14 cellular contexts compared by ENCODE assay signal in genomic region chr3:196178993-196179379, GRCh38. TPM values are rescaled to one million over a fixed set of nuclear protein-coding genes. Genes with fewer than 3 reads are reported as not detected.
DNase-seq lines count a peak whose midpoint lies in the region; ATAC-seq, FAIRE-seq and TF ChIP-seq lines count a peak whose summit lies in the region.
"Had no signal": no experiment of that assay in that cellular context is flagged by ENCODE, and none has a peak within 500 bp of the region (broad histone marks: within the 10 kb centered on the region; RNA-seq: fewer than 3 reads in every experiment).

No MANE protein-coding gene starts in this region.

- no peaks in the 10 kb centered on the region for H3K9me3 Mint-ChIP-seq in activated naive CD8-positive, alpha-beta T cell (ENCODE audit: low read depth)

- H3K36me3 Mint-ChIP-seq in activated naive CD8-positive, alpha-beta T cell, result no peaks in the 10 kb centered on the region

- H3K27ac ChIP-seq in HepG2 (ENCODE audit: extremely low read length, insufficient read depth, low read length) (no peak overlapping the region), right lobe of liver (no peak overlapping the region), muscle layer of duodenum (ENCODE audit: low read length) (peak overlapping the region; percentile 74), upper lobe of right lung (peak overlapping the region; percentile 55)
- H3K27ac ChIP-seq: GM23248 had no signal

- no peak for ATAC-seq in HepG2
- ATAC-seq in right lobe of liver, result no peak
- no peak for ATAC-seq in upper lobe of right lung
- no peak for ATAC-seq in GM21529 (IDR thresholded peaks at IDR 0.05; ENCODE audit: unreplicated experiment)
- no peak for ATAC-seq in HG02610 (IDR thresholded peaks at IDR 0.05; ENCODE audit: unreplicated experiment)
- ATAC-seq in HG03139 (IDR thresholded peaks at IDR 0.05; ENCODE audit: unreplicated experiment), result no peak

- peaks cover 42% of the 10 kb centered on the region for H3K4me1 Mint-ChIP-seq in activated naive CD8-positive, alpha-beta T cell (ENCODE audit: low read depth)

- H3K9me3 ChIP-seq in HepG2 (ENCODE audit: low read length) (no peaks in the 10 kb centered on the region), right lobe of liver (no peaks in the 10 kb centered on the region), muscle layer of duodenum (ENCODE audit: control insufficient read depth in 1 of 2, low read length in 2 of 2) (no peaks in the 10 kb centered on the region), upper lobe of right lung (no peaks in the 10 kb centered on the region)

- TF ChIP-seq RAD21 in HepG2 (CRISPR knock-in tag; IDR thresholded peaks at IDR 0.05), result no peak

- TF ChIP-seq EP300 in HepG2 (IDR thresholded peaks at IDR 0.05; ENCODE audit: low read depth in 2 of 2, low read length in 2 of 2) (no peak), HepG2 (CRISPR knock-in tag; IDR thresholded peaks at IDR 0.05; ENCODE audit: borderline replicate concordance) (no peak)

- H3K4me2 ChIP-seq in HepG2 (ENCODE audit: low read depth, low read length), result peak overlapping the region; percentile 36; the same call in 1 of the 2 replicates

- no peaks in the 10 kb centered on the region for H3K27me3 Mint-ChIP-seq in activated naive CD8-positive, alpha-beta T cell

- peak overlapping the region; percentile 96 for H3K27ac Mint-ChIP-seq in activated naive CD8-positive, alpha-beta T cell

- H3K9ac ChIP-seq in HepG2 (ENCODE audit: insufficient read depth, low read depth, low read length), result no peak overlapping the region
- H3K9ac ChIP-seq: GM23248 had no signal

- in situ Hi-C loops in HepG2 (cut with HindIII; ENCODE audit: extremely low pct_ligation_motif_present, low pct_unique_long_range_greater_than_20kb), result no loop called here

- peak overlapping the region; percentile 73 for H3K4me3 Mint-ChIP-seq in activated naive CD8-positive, alpha-beta T cell

- H3K4me1 ChIP-seq in HepG2 (ENCODE audit: insufficient read depth, low read length) (peaks cover 26% of the 10 kb centered on the region), right lobe of liver (peaks cover 0 to 14% (median 0%) of the 10 kb centered on the region in 4 donors), muscle layer of duodenum (ENCODE audit: control insufficient read depth in 1 of 2, insufficient read depth in 2 of 2, low read length in 2 of 2) (peaks cover 0 to 5% of the 10 kb centered on the region in 2 donors), upper lobe of right lung (no peaks in the 10 kb centered on the region)

- CTCF ChIA-PET in HepG2 (lab: Yijun Ruan, JAX; ENCODE audit: low intra/inter-chr PET ratio, low total read pairs), result no interaction called here

- POLR2A ChIA-PET in HepG2 (lab: Yijun Ruan, JAX), result no interaction called here

- FAIRE-seq in HepG2 (lab: Jason Lieb, UNC), result no peak
- FAIRE-seq: endothelial cell of umbilical vein had no signal

- WGBS in HepG2 (ENCODE audit: low lambda C conversion rate), result 39% methylated on average over 6 of the region's 6 CpGs
- 71% methylated on average over 6 of the region's 6 CpGs for WGBS in right lobe of liver (ENCODE audit: insufficient coverage, low coverage, low lambda C conversion rate, missing lambda C conversion rate)

- no TSS peak for BruUV-seq in HepG2 (replicated peaks; lab: Mats Ljungman, UMichigan)

- H3K79me2 ChIP-seq in HepG2 (ENCODE audit: insufficient read depth, low read length), result no peaks in the 10 kb centered on the region

- TF ChIP-seq CTCF in HepG2 (CRISPR knock-in tag; IDR thresholded peaks at IDR 0.05) (no peak), right lobe of liver (IDR thresholded peaks at IDR 0.05) (no peak), upper lobe of right lung (IDR thresholded peaks at IDR 0.05) (no peak)

- H3K4me3 ChIP-seq in HepG2 (replicated peaks in 1 of 3; ENCODE audit: insufficient read depth in 1 of 3, low read depth in 2 of 3, low read length in 3 of 3) (no peak overlapping the region), right lobe of liver (no peak overlapping the region), muscle layer of duodenum (ENCODE audit: low read depth in 1 of 2, low read length in 2 of 2) (no peak overlapping the region), upper lobe of right lung (no peak overlapping the region)
- H3K4me3 ChIP-seq: GM23248 had no signal

- DNase-seq in HepG2 (ENCODE audit: low spot score) (no peak), right lobe of liver (no peak), upper lobe of right lung (no peak)

- H4K20me1 ChIP-seq in HepG2 (ENCODE audit: insufficient read depth, low read length), result no peaks in the 10 kb centered on the region

- H3K36me3 ChIP-seq in HepG2 (replicated peaks in 1 of 2; ENCODE audit: control insufficient read depth in 1 of 2, insufficient read depth in 2 of 2, low read length in 2 of 2), result no peaks in the 10 kb centered on the region
- no peaks in the 10 kb centered on the region for H3K36me3 ChIP-seq in right lobe of liver
- no peaks in the 10 kb centered on the region for H3K36me3 ChIP-seq in muscle layer of duodenum (ENCODE audit: control insufficient read depth in 1 of 2, insufficient read depth in 2 of 2, low read length in 2 of 2)
- H3K36me3 ChIP-seq in upper lobe of right lung, result no peaks in the 10 kb centered on the region

- intact Hi-C loops in HepG2 (cut with micrococcal nuclease; ENCODE audit: unreplicated experiment) (loop anchor here (10.0 kb wide), 1 partner anchor 54 kb away; no protein-coding TSS in a partner anchor), right lobe of liver (cut with DNase I) (no loop called here), upper lobe of right lung (cut with DNase I) (no loop called here)

- no peak overlapping the region for H2AFZ ChIP-seq in HepG2 (ENCODE audit: low read length)
- H2AFZ ChIP-seq: GM23248 had no signal

- peaks cover 1 to 16% of the 10 kb centered on the region in 2 experiments; a peak in 2 of 5 replicates for H3K27me3 ChIP-seq in HepG2 (ENCODE audit: control insufficient read depth in 1 of 2, insufficient read depth in 2 of 2, low read length in 2 of 2)
- H3K27me3 ChIP-seq in right lobe of liver, result no peaks in the 10 kb centered on the region
- no peaks in the 10 kb centered on the region for H3K27me3 ChIP-seq in muscle layer of duodenum (ENCODE audit: low read depth, low read length)
- no peaks in the 10 kb centered on the region for H3K27me3 ChIP-seq in upper lobe of right lung

- TF ChIP-seq POLR2A in HepG2 (IDR thresholded peaks at IDR 0.05; ENCODE audit: insufficient read depth in 1 of 2, low read depth in 2 of 2, low read length in 2 of 2) (no peak), right lobe of liver (IDR thresholded peaks at IDR 0.05) (no peak)

RNA-seq across cellular contexts. Expression of gene ZDHHC19, which starts 32.2 kb away (rescaled TPM):
- total RNA-seq in HepG2 (2016; rRNA removed; fragmentation: Illumina TruSeq; extraction: Trizol) (0.22 TPM in 1 of 2 replicates, not detected in the other), right lobe of liver (1 to 10 TPM in 3 of 6 experiments, under 1 TPM in 3; 0.18 to 5.8 (median 0.80) TPM), upper lobe of right lung (not detected)
- not detected in 2 replicates for total RNA-seq in HepG2 (2016; cell fraction: cytosol; rRNA removed; fragmentation: Illumina TruSeq; extraction: Trizol; ENCODE audit: low read depth)
- total RNA-seq in HepG2 (2016; cell fraction: insoluble cytoplasmic fraction; rRNA removed; fragmentation: Illumina TruSeq; extraction: Trizol), result not detected in 2 replicates
- not detected in 2 replicates for total RNA-seq in HepG2 (2016; cell fraction: membrane; rRNA removed; fragmentation: Illumina TruSeq; extraction: Trizol)
- not detected in 2 replicates for total RNA-seq in HepG2 (2016; cell fraction: nucleus; rRNA removed; fragmentation: Illumina TruSeq; extraction: Trizol)
- 0.53 and 0.97 TPM in 2 replicates for polyA plus RNA-seq in HepG2 (2011; rRNA removed)
- 0.47 TPM in 2 replicates for polyA plus RNA-seq in HepG2 (2011; cell fraction: cytosol; rRNA removed)
- 1.5 and 1.9 TPM in 2 replicates for polyA plus RNA-seq in HepG2 (2011; cell fraction: nucleus; rRNA removed)
- polyA plus RNA-seq in HepG2 (2012), result 1.2 and 3.4 TPM in 2 replicates
- 0.43 TPM in 1 of 2 replicates, not detected in the other for polyA plus RNA-seq in HepG2 (2016; cell fraction: cytosol; fragmentation: Illumina TruSeq; extraction: Trizol; ENCODE audit: low read depth)
- polyA plus RNA-seq in HepG2 (2016; cell fraction: insoluble cytoplasmic fraction; fragmentation: Illumina TruSeq; extraction: Trizol; ENCODE audit: low read depth), result 0.53 TPM in 1 of 2 replicates, not detected in the other
- not detected in 2 replicates for polyA plus RNA-seq in HepG2 (2016; cell fraction: membrane; fragmentation: Illumina TruSeq; extraction: Trizol; ENCODE audit: low read depth)
- polyA plus RNA-seq in HepG2 (2016; cell fraction: nucleus; fragmentation: Illumina TruSeq; extraction: Trizol; ENCODE audit: insufficient read depth, low read depth), result not detected in 2 replicates
- 0.30 TPM in 1 of 2 replicates, not detected in the other for polyA minus RNA-seq in HepG2 (2011; rRNA and poly(A)+ RNA removed; ENCODE audit: low replicate concordance)
- polyA minus RNA-seq in HepG2 (2011; cell fraction: cytosol; rRNA and poly(A)+ RNA removed), result not detected in 2 replicates
- polyA minus RNA-seq in HepG2 (2011; cell fraction: nucleus; rRNA and poly(A)+ RNA removed), result 0.26 and 1.1 TPM in 2 replicates
- total RNA-seq: endothelial cell of umbilical vein, GM23248, M059J, myocyte, NCI-H460, subcutaneous adipose tissue had no signal
- polyA plus RNA-seq: endothelial cell of umbilical vein, GM23248 had no signal

RNA-seq across cellular contexts. Expression of gene SLC51A, which starts 37.3 kb away (rescaled TPM):
- total RNA-seq in HepG2 (2016; rRNA removed; fragmentation: Illumina TruSeq; extraction: Trizol) (3.8 and 4.3 TPM in 2 replicates), right lobe of liver (100 to 1,000 TPM in 2 of 6 experiments, 10 to 100 TPM in 4; 23.1 to 129 (median 64.0) TPM), upper lobe of right lung (not detected)
- 1.8 and 2.1 TPM in 2 replicates for total RNA-seq in HepG2 (2016; cell fraction: cytosol; rRNA removed; fragmentation: Illumina TruSeq; extraction: Trizol; ENCODE audit: low read depth)
- 2.3 and 4.7 TPM in 2 replicates for total RNA-seq in HepG2 (2016; cell fraction: insoluble cytoplasmic fraction; rRNA removed; fragmentation: Illumina TruSeq; extraction: Trizol)
- total RNA-seq in HepG2 (2016; cell fraction: membrane; rRNA removed; fragmentation: Illumina TruSeq; extraction: Trizol), result 1.2 and 1.5 TPM in 2 replicates
- 3.7 and 5.8 TPM in 2 replicates for total RNA-seq in HepG2 (2016; cell fraction: nucleus; rRNA removed; fragmentation: Illumina TruSeq; extraction: Trizol)
- polyA plus RNA-seq in HepG2 (2011; rRNA removed), result 48.8 and 96.4 TPM in 2 replicates
- polyA plus RNA-seq in HepG2 (2011; cell fraction: cytosol; rRNA removed), result 21.3 and 40.5 TPM in 2 replicates
- polyA plus RNA-seq in HepG2 (2011; cell fraction: nucleus; rRNA removed), result 286 and 508 TPM in 2 replicates
- 60.6 and 133 TPM in 2 replicates for polyA plus RNA-seq in HepG2 (2012)
- 1.3 and 1.5 TPM in 2 replicates for polyA plus RNA-seq in HepG2 (2016; cell fraction: cytosol; fragmentation: Illumina TruSeq; extraction: Trizol; ENCODE audit: low read depth)
- 1.2 and 2.5 TPM in 2 replicates for polyA plus RNA-seq in HepG2 (2016; cell fraction: insoluble cytoplasmic fraction; fragmentation: Illumina TruSeq; extraction: Trizol; ENCODE audit: low read depth)
- 1.7 TPM in 2 replicates for polyA plus RNA-seq in HepG2 (2016; cell fraction: membrane; fragmentation: Illumina TruSeq; extraction: Trizol; ENCODE audit: low read depth)
- 9.4 and 12.9 TPM in 2 replicates for polyA plus RNA-seq in HepG2 (2016; cell fraction: nucleus; fragmentation: Illumina TruSeq; extraction: Trizol; ENCODE audit: insufficient read depth, low read depth)
- polyA minus RNA-seq in HepG2 (2011; rRNA and poly(A)+ RNA removed; ENCODE audit: low replicate concordance), result 29.6 TPM in 1 of 2 replicates, not detected in the other
- 7.6 and 19.3 TPM in 2 replicates for polyA minus RNA-seq in HepG2 (2011; cell fraction: cytosol; rRNA and poly(A)+ RNA removed)
- polyA minus RNA-seq in HepG2 (2011; cell fraction: nucleus; rRNA and poly(A)+ RNA removed), result 24.8 and 52.6 TPM in 2 replicates
- total RNA-seq: endothelial cell of umbilical vein, GM23248, M059J, myocyte, NCI-H460, subcutaneous adipose tissue had no signal
- polyA plus RNA-seq: endothelial cell of umbilical vein had no signal

Comparison
In these comparisons a context has a peak if more than half of its experiments do, and no peak if none do; other contexts are left out.
1. H3K27ac ChIP-seq: peak in muscle layer of duodenum (single experiment) and upper lobe of right lung (single experiment); none in HepG2 (single experiment) and right lobe of liver (0 of 3).